Comparison of ENCODE assay signal across 8 cellular contexts in the genomic region with DNA sequence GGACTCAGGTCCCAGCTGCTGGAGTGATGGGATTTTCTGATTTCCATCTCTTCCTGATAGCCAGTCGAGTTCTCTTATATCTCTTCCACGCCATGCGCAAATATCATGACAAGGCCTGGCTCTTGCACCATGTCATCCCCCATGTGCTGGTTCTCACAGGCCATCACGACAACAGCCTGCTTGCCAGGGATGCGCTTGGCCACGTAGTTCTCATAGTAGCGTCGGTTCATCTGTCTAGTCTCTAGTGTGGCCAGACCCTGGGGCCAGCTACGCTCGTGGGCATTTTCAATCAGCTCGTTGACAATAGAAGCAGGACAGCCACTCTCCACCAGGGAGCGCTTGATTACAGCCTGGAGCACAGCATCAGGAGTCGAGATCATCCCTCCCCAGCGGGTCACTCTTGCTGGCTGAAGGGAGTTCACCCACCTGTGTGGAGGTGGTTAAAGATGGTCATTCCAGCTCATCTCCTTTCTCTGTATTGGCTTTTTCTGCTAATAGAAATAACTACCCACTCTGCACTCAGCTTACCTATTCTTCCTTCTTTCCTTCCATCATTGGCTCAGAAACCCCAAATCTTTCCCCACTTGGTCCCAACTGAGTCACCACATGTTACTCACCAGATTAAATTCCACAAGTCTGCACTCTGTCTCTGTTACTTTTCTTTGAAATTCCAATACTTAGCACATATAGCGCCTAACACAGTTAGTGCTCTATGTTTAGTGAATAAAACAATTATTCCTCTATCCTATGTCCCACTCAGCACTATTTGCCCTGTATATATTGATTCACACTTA. TPM values are rescaled to one million over a fixed set of nuclear protein-coding genes. Genes with fewer than 3 reads are reported as not detected.
DNase-seq lines count a peak whose midpoint lies in the region; ATAC-seq and TF ChIP-seq lines count a peak whose summit lies in the region.

No MANE protein-coding gene starts in this region.

- POLR2A ChIA-PET in activated CD8-positive, alpha-beta T cell treated with anti-CD3 and anti-CD28 coated beads for 36 hours (lab: Charles Lee): interaction anchor here (1.2 to 1.7 kb wide), 3 partner anchors 8 to 48 kb away, joined by 3 to 5 read pairs (median 4); a partner anchor contains a TSS

- TF ChIP-seq CTCF in LNCaP clone FGC (IDR thresholded peaks at IDR 0.05; ENCODE audit: control insufficient read depth, extremely low read depth, insufficient read depth): peak; percentile 34
- TF ChIP-seq CTCF in activated CD8-positive, alpha-beta T cell treated with anti-CD3 and anti-CD28 coated beads for 36 hours (IDR thresholded peaks at IDR 0.05): peak; percentile 36
- peak; percentile 81 for TF ChIP-seq CTCF in fibroblast of pulmonary artery (IDR thresholded peaks at IDR 0.05; ENCODE audit: low read length, missing control alignments)

- H3K9me3 Mint-ChIP-seq in activated CD8-positive, alpha-beta T cell treated with anti-CD3 and anti-CD28 coated beads for 36 hours: no peaks in the 10 kb centered on the region

- DNase-seq in NCI-H2196 (lab: John Stamatoyannopoulos, UW; ENCODE audit: unreplicated experiment): peak; percentile 38
- no peak for DNase-seq in NCI-H2196 treated with DMSO at 0.1 percent for 48 hours (lab: John Stamatoyannopoulos, UW; ENCODE audit: unreplicated experiment)
- DNase-seq in LNCaP clone FGC (ENCODE audit: low read depth): no peak
- peak; percentile 67 for DNase-seq in activated CD8-positive, alpha-beta T cell treated with anti-CD3 and anti-CD28 coated beads for 36 hours
- DNase-seq in fibroblast of pulmonary artery (ENCODE audit: low read depth): peak; percentile 71
- peak; percentile 42 for DNase-seq in pons (ENCODE audit: low spot score)
- DNase-seq in HPDE6-E6E7 (ENCODE audit: extremely low spot score): no peak

- H3K4me1 Mint-ChIP-seq in activated CD8-positive, alpha-beta T cell treated with anti-CD3 and anti-CD28 coated beads for 36 hours (ENCODE audit: low read depth): peaks cover 4% of the 10 kb centered on the region

- H3K4me3 ChIP-seq in LNCaP clone FGC (ENCODE audit: low read depth, low read length): no peak overlapping the region
- no peak overlapping the region for H3K4me3 ChIP-seq in fibroblast of pulmonary artery (replicated peaks; ENCODE audit: low read depth, low read length)

- H3K4me3 Mint-ChIP-seq in activated CD8-positive, alpha-beta T cell treated with anti-CD3 and anti-CD28 coated beads for 36 hours: no peak overlapping the region

- no peaks in the 10 kb centered on the region for H3K27me3 Mint-ChIP-seq in activated CD8-positive, alpha-beta T cell treated with anti-CD3 and anti-CD28 coated beads for 36 hours

- no peak overlapping the region for H3K27ac Mint-ChIP-seq in activated CD8-positive, alpha-beta T cell treated with anti-CD3 and anti-CD28 coated beads for 36 hours

- intact Hi-C loops in activated CD8-positive, alpha-beta T cell treated with anti-CD3 and anti-CD28 coated beads for 36 hours (cut with micrococcal nuclease): no loop called here

- ATAC-seq in activated CD8-positive, alpha-beta T cell treated with anti-CD3 and anti-CD28 coated beads for 36 hours: peak; percentile 80
- ATAC-seq in GM19452 (IDR thresholded peaks at IDR 0.05; ENCODE audit: unreplicated experiment): no peak

- H3K36me3 Mint-ChIP-seq in activated CD8-positive, alpha-beta T cell treated with anti-CD3 and anti-CD28 coated beads for 36 hours (ENCODE audit: low read depth): peaks cover 27% of the 10 kb centered on the region

- CTCF ChIA-PET in activated CD8-positive, alpha-beta T cell treated with anti-CD3 and anti-CD28 coated beads for 36 hours (lab: Charles Lee): interaction anchor here (0.6 to 10.0 kb wide), 20 partner anchors 9 to 257 kb away, joined by 3 to 87 read pairs (median 5); a partner anchor contains a TSS

RNA-seq across cellular contexts. Expression of a gene that starts 15.2 kb away (rescaled TPM):
- 10 to 100 TPM; 23.4 to 27.4 TPM for total RNA-seq in activated CD8-positive, alpha-beta T cell treated with anti-CD3 and anti-CD28 coated beads for 36 hours

RNA-seq across cellular contexts. Expression of a gene that starts 17.3 kb away (rescaled TPM):
- total RNA-seq in activated CD8-positive, alpha-beta T cell treated with anti-CD3 and anti-CD28 coated beads for 36 hours: 10 to 100 TPM; 79.3 to 87.9 TPM

RNA-seq across cellular contexts. Expression of a gene that starts 17.6 kb away (rescaled TPM):
- total RNA-seq in activated CD8-positive, alpha-beta T cell treated with anti-CD3 and anti-CD28 coated beads for 36 hours: 10 to 100 TPM; 58.7 to 60.2 TPM

RNA-seq across cellular contexts. Expression of a gene that starts 23.3 kb away (rescaled TPM):
- total RNA-seq in activated CD8-positive, alpha-beta T cell treated with anti-CD3 and anti-CD28 coated beads for 36 hours: under 1 TPM; 0.41 to 0.54 TPM

RNA-seq across cellular contexts. Expression of a gene that starts 48.4 kb away (rescaled TPM):
- total RNA-seq in activated CD8-positive, alpha-beta T cell treated with anti-CD3 and anti-CD28 coated beads for 36 hours: 100 to 1,000 TPM; 647 to 663 TPM

Comparison
In these comparisons a context has a peak if more than half of its experiments do, and no peak if none do; other contexts are left out.
1. DNase-seq: peak in NCI-H2196 (single experiment), activated CD8-positive, alpha-beta T cell treated with anti-CD3 and anti-CD28 coated beads for 36 hours (single experiment), fibroblast of pulmonary artery (single experiment) and pons (single experiment); none in NCI-H2196 treated with DMSO at 0.1 percent for 48 hours (single experiment), LNCaP clone FGC (single experiment) and HPDE6-E6E7 (single experiment).
2. Peak in every context shown above with its lines, with median percentiles within 50 percentile points of each other: CTCF ChIP-seq.